ENCODE assay signal across 2 cellular contexts in the genomic region with DNA sequence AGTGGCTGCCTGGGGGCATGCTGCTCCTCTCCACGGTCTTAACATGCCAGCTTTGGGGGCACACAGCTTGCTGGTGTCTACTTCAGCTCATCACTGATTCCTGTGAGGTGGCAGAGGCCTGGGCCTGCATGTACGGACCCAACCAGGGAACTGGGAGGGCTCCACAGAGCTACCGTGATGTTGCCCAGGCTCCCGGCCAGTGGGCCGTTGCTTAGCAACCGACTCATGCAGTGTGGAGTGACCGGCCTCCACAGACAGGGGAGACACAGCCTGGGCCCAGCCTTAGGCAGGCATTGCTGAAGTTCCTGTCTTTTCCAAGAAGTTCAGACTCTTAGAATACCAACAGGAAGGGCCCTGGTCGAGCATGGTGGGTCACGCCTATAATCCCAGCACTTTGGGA.
TF ChIP-seq lines count a peak whose summit lies in the region.

No MANE protein-coding gene starts in this region.

TF ChIP-seq in A549, 52 proteins besides CTCF, POLR2A, EP300 and RAD21:
- TF ChIP-seq BHLHE40 (IDR thresholded peaks at IDR 0.05; ENCODE audit: low read depth, low read length), result no peak
- no peak for TF ChIP-seq FOSL2 (IDR thresholded peaks at IDR 0.05)
- TF ChIP-seq FOSL2 (CRISPR knock-in tag; IDR thresholded peaks at IDR 0.05), result no peak
- no peak for TF ChIP-seq ZC3H11A (IDR thresholded peaks at IDR 0.05)
- no peak for TF ChIP-seq FOSB (CRISPR knock-in tag; IDR thresholded peaks at IDR 0.05)
- TF ChIP-seq KDM1A (IDR thresholded peaks at IDR 0.05; ENCODE audit: low read depth), result no peak
- TF ChIP-seq NFE2L2 (conservative IDR thresholded peaks at IDR 0.05; ENCODE audit: low read length), result no peak
- TF ChIP-seq, protein P1, sequence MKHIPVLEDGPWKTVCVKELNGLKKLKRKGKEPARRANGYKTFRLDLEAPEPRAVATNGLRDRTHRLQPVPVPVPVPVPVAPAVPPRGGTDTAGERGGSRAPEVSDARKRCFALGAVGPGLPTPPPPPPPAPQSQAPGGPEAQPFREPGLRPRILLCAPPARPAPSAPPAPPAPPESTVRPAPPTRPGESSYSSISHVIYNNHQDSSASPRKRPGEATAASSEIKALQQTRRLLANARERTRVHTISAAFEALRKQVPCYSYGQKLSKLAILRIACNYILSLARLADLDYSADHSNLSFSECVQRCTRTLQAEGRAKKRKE (CRISPR knock-in tag; IDR thresholded peaks at IDR 0.05; ENCODE audit: low read depth), result no peak
- TF ChIP-seq RFX5 (IDR thresholded peaks at IDR 0.05), result no peak
- TF ChIP-seq HOXB5 (CRISPR knock-in tag; IDR thresholded peaks at IDR 0.05), result no peak
- no peak for TF ChIP-seq ZNF302 (CRISPR knock-in tag; IDR thresholded peaks at IDR 0.05)
- TF ChIP-seq PBX3 (IDR thresholded peaks at IDR 0.05), result no peak
- no peak for TF ChIP-seq ZSCAN20 (CRISPR knock-in tag; IDR thresholded peaks at IDR 0.05)
- TF ChIP-seq, protein P2, sequence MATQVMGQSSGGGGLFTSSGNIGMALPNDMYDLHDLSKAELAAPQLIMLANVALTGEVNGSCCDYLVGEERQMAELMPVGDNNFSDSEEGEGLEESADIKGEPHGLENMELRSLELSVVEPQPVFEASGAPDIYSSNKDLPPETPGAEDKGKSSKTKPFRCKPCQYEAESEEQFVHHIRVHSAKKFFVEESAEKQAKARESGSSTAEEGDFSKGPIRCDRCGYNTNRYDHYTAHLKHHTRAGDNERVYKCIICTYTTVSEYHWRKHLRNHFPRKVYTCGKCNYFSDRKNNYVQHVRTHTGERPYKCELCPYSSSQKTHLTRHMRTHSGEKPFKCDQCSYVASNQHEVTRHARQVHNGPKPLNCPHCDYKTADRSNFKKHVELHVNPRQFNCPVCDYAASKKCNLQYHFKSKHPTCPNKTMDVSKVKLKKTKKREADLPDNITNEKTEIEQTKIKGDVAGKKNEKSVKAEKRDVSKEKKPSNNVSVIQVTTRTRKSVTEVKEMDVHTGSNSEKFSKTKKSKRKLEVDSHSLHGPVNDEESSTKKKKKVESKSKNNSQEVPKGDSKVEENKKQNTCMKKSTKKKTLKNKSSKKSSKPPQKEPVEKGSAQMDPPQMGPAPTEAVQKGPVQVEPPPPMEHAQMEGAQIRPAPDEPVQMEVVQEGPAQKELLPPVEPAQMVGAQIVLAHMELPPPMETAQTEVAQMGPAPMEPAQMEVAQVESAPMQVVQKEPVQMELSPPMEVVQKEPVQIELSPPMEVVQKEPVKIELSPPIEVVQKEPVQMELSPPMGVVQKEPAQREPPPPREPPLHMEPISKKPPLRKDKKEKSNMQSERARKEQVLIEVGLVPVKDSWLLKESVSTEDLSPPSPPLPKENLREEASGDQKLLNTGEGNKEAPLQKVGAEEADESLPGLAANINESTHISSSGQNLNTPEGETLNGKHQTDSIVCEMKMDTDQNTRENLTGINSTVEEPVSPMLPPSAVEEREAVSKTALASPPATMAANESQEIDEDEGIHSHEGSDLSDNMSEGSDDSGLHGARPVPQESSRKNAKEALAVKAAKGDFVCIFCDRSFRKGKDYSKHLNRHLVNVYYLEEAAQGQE (IDR thresholded peaks at IDR 0.05), result no peak
- no peak for TF ChIP-seq ESRRA (IDR thresholded peaks at IDR 0.05; ENCODE audit: borderline replicate concordance, low read length)
- no peak for TF ChIP-seq FOXS1 (CRISPR knock-in tag; IDR thresholded peaks at IDR 0.05)
- no peak for TF ChIP-seq JUNB (IDR thresholded peaks at IDR 0.05)
- no peak for TF ChIP-seq EHF (CRISPR knock-in tag; IDR thresholded peaks at IDR 0.05)
- no peak for TF ChIP-seq JUN (IDR thresholded peaks at IDR 0.05)

TF ChIP-seq in IMR-90, 13 proteins besides CTCF, POLR2A, EP300 and RAD21:
- TF ChIP-seq CHD1 (IDR thresholded peaks at IDR 0.05; ENCODE audit: low read depth, low read length), result no peak
- TF ChIP-seq CEBPB (IDR thresholded peaks at IDR 0.05; ENCODE audit: low read depth, low read length), result no peak
- TF ChIP-seq RCOR1 (IDR thresholded peaks at IDR 0.05; ENCODE audit: insufficient replicate concordance, low read length), result no peak
- no peak for TF ChIP-seq NFE2L2 (IDR thresholded peaks at IDR 0.05; ENCODE audit: low read depth, low read length)
- TF ChIP-seq BHLHE40 (IDR thresholded peaks at IDR 0.05; ENCODE audit: low read depth, low read length), result no peak
- TF ChIP-seq RFX5 (IDR thresholded peaks at IDR 0.05; ENCODE audit: low read depth, low read length), result no peak
- TF ChIP-seq MXI1 (IDR thresholded peaks at IDR 0.05; ENCODE audit: borderline replicate concordance, low read depth, low read length), result no peak
- TF ChIP-seq, protein P3, sequence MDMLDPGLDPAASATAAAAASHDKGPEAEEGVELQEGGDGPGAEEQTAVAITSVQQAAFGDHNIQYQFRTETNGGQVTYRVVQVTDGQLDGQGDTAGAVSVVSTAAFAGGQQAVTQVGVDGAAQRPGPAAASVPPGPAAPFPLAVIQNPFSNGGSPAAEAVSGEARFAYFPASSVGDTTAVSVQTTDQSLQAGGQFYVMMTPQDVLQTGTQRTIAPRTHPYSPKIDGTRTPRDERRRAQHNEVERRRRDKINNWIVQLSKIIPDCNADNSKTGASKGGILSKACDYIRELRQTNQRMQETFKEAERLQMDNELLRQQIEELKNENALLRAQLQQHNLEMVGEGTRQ (IDR thresholded peaks at IDR 0.05; ENCODE audit: low read depth, low read length), result no peak
- no peak for TF ChIP-seq MAZ (IDR thresholded peaks at IDR 0.05; ENCODE audit: borderline replicate concordance, low read depth, low read length)
TF ChIP-seq in IMR-90: peak in this region for 0.
